In the genomic region with DNA sequence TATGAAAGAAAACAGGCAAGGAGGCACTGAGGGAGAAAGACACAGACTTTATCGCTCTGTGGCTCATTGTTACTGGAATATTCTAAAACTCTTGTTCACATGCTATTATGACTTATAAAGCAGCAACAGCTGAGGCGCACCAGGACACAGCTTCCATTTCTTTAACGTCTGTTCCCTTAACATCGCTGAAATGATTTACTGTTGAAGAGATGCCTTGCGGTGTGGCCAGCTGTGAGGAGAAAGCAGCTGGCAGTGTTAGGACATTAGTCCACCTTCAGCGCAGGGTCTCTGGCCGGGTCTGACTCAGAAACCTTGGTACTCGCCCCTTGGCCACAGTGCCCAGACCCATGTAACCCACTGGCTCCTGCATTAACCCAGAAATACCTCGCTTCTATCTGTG, we compare ENCODE assay signal across 25 cellular contexts.
"Had no signal": no experiment of that assay in that cellular context is flagged by ENCODE, and none has a peak within 500 bp of the region (broad histone marks: within the 10 kb centered on the region; RNA-seq: fewer than 3 reads in every experiment).

No MANE protein-coding gene starts in this region.

- H3K36me3 ChIP-seq: colonic mucosa had no signal

- H3K27me3 Mint-ChIP-seq: memory B cell, naive B cell, T-helper 17 cell had no signal

- H3K4me1 ChIP-seq: colonic mucosa had no signal

- H3K27ac ChIP-seq: body of pancreas, colonic mucosa, heart left ventricle, pancreas, right lobe of liver, testis, VCaP had no signal

- H3K4me3 Mint-ChIP-seq: memory B cell, T-helper 17 cell had no signal

- DNase-seq: activated CD4-positive, alpha-beta T cell treated with anti-CD3 and anti-CD28 coated beads for 1 hour; activated CD8-positive, alpha-beta memory T cell treated with anti-CD3 and anti-CD28 coated beads for 24 hours; activated CD8-positive, alpha-beta memory T cell treated with anti-CD3 and anti-CD28 coated beads, Interleukin-2, amount 50 U/mL, for 48 hours; activated effector memory CD4-positive, alpha-beta T cell treated with anti-CD3 and anti-CD28 coated beads, Interleukin-2, amount 50 U/mL, for 16 hours; activated naive CD4-positive, alpha-beta T cell treated with anti-CD3 and anti-CD28 coated beads, Interleukin-2, amount 50 U/mL, for 16 hours; activated T-cell treated with anti-CD3 and anti-CD28 coated beads, Interleukin-2, amount 50 U/mL, for 72 hours; amygdala; body of pancreas; central memory CD4-positive, alpha-beta T cell; colonic mucosa; heart left ventricle; left ventricle myocardium superior; naive B cell; pancreas; right lobe of liver; stimulated activated CD4-positive, alpha-beta T cell treated with anti-CD3 and anti-CD28 coated beads, Interleukin-4, amount 100 ng/mL, for 24 hours; stomach; T-helper 17 cell; testis; upper lobe of left lung had no signal

- H3K4me3 ChIP-seq: body of pancreas, colonic mucosa, gastroesophageal sphincter, heart left ventricle, pancreas, right lobe of liver, stomach, testis, upper lobe of left lung had no signal

- FAIRE-seq: endometrium, pancreas had no signal

- H3K9me3 ChIP-seq: body of pancreas, colonic mucosa, gastroesophageal sphincter, heart left ventricle, pancreas, right lobe of liver, stomach, testis, upper lobe of left lung had no signal

- H3K27ac Mint-ChIP-seq: activated T-cell treated with anti-CD3 and anti-CD28 coated beads, Interleukin-2, amount 50 U/mL, for 72 hours; memory B cell had no signal

- H3K27me3 ChIP-seq: body of pancreas, colonic mucosa, gastroesophageal sphincter, heart left ventricle, pancreas, right lobe of liver, stomach, testis, upper lobe of left lung had no signal

- ATAC-seq: activated T-cell treated with anti-CD3 and anti-CD28 coated beads, Interleukin-2, amount 50 U/mL, for 72 hours; body of pancreas; gastroesophageal sphincter; heart left ventricle; left ventricle myocardium superior; pancreas; right lobe of liver; stimulated activated effector memory CD8-positive, alpha-beta T cell treated with anti-CD3 and anti-CD28 coated beads, Interleukin-12 subunit alpha, Interleukin-12 subunit beta, amount 100 ng/mL, for 72 hours; T-helper 17 cell had no signal

- H3K9me3 Mint-ChIP-seq: activated T-cell treated with anti-CD3 and anti-CD28 coated beads, Interleukin-2, amount 50 U/mL, for 72 hours; memory B cell; naive B cell; stimulated activated effector memory CD8-positive, alpha-beta T cell treated with anti-CD3 and anti-CD28 coated beads, Interleukin-12 subunit alpha, Interleukin-12 subunit beta, amount 100 ng/mL, for 72 hours had no signal

- H3K36me3 Mint-ChIP-seq: naive B cell had no signal
